In genomic region chr7:97357459-97357858, GRCh38 we compare ENCODE assay signal across 27 cellular contexts.
"Had no signal": no experiment of that assay in that cellular context is flagged by ENCODE, and none has a peak within 500 bp of the region (broad histone marks: within the 10 kb centered on the region; RNA-seq: fewer than 3 reads in every experiment).

No MANE protein-coding gene starts in this region.

- H3K27ac ChIP-seq: esophagus squamous epithelium, ovary, psoas muscle, skin epidermis, spleen, testis, tibial artery had no signal

- H3K36me3 ChIP-seq: esophagus squamous epithelium, ovary, spleen, tibial artery had no signal

- H3K4me1 Mint-ChIP-seq: immature natural killer cell; memory B cell; natural killer cell; stimulated activated memory B cell treated with anti-CD40 and anti-IgM and Interleukin-4, amounts not matched to agents 10 μg/mL and 1 μg/mL and 100 μg/mL, for 72 hours had no signal

- H3K36me3 Mint-ChIP-seq: immature natural killer cell; memory B cell; natural killer cell; stimulated activated memory B cell treated with anti-CD40 and anti-IgM and Interleukin-4, amounts not matched to agents 10 μg/mL and 1 μg/mL and 100 μg/mL, for 72 hours; type B pancreatic cell had no signal

- DNase-seq: dermis blood vessel endothelial cell; effector memory CD8-positive, alpha-beta T cell; erythroblast; esophagus squamous epithelium; foreskin melanocyte; hypothalamus; immature natural killer cell; left ventricle myocardium superior; natural killer cell; occipital lobe; ovary; posterior cingulate gyrus; psoas muscle; right cardiac atrium; spleen; stimulated activated CD4-positive, alpha-beta T cell treated with anti-CD3 and anti-CD28 coated beads, Interleukin-4, amount 100 ng/mL, for 4 hours; stimulated activated naive CD8-positive, alpha-beta T cell treated with anti-CD3 and anti-CD28 coated beads, Interleukin-15, Interleukin-2, amounts not matched to agents 100 U/mL and 50 U/mL, for 24 hours; substantia nigra; testis; tibial artery had no signal

- H3K27me3 ChIP-seq: esophagus squamous epithelium, ovary, spleen, testis, tibial artery had no signal

- H3K4me3 ChIP-seq: esophagus squamous epithelium, lung, ovary, psoas muscle, skin epidermis, spleen, testis, tibial artery had no signal

- H3K27ac Mint-ChIP-seq: effector memory CD8-positive, alpha-beta T cell; immature natural killer cell; memory B cell; natural killer cell; stimulated activated memory B cell treated with anti-CD40 and anti-IgM and Interleukin-4, amounts not matched to agents 10 μg/mL and 1 μg/mL and 100 μg/mL, for 72 hours; type B pancreatic cell had no signal

- ATAC-seq: effector memory CD8-positive, alpha-beta T cell; left ventricle myocardium superior; natural killer cell; psoas muscle; right cardiac atrium; stimulated activated memory B cell treated with anti-CD40 and anti-IgM and Interleukin-4, amounts not matched to agents 10 μg/mL and 1 μg/mL and 100 μg/mL, for 72 hours; stimulated activated naive CD8-positive, alpha-beta T cell treated with anti-CD3 and anti-CD28 coated beads, Interleukin-15, Interleukin-2, amounts not matched to agents 100 U/mL and 50 U/mL, for 24 hours had no signal

- H3K4me1 ChIP-seq: esophagus squamous epithelium, psoas muscle, spleen, testis, tibial artery had no signal

- H3K9me3 ChIP-seq: esophagus squamous epithelium, ovary, psoas muscle, testis had no signal

- H3K27me3 Mint-ChIP-seq: effector memory CD8-positive, alpha-beta T cell; memory B cell; stimulated activated memory B cell treated with anti-CD40 and anti-IgM and Interleukin-4, amounts not matched to agents 10 μg/mL and 1 μg/mL and 100 μg/mL, for 72 hours had no signal

- FAIRE-seq: endometrium, keratinocyte had no signal

- H3K4me3 Mint-ChIP-seq: effector memory CD8-positive, alpha-beta T cell; immature natural killer cell; memory B cell; natural killer cell; stimulated activated memory B cell treated with anti-CD40 and anti-IgM and Interleukin-4, amounts not matched to agents 10 μg/mL and 1 μg/mL and 100 μg/mL, for 72 hours; type B pancreatic cell had no signal

- H3K9me3 Mint-ChIP-seq: effector memory CD8-positive, alpha-beta T cell; type B pancreatic cell had no signal
